Comparison of ENCODE assay signal across 11 cellular contexts in genomic region chr15:24880663-24881062, GRCh38.
"Had no signal": no experiment of that assay in that cellular context is flagged by ENCODE, and none has a peak within 500 bp of the region (broad histone marks: within the 10 kb centered on the region; RNA-seq: fewer than 3 reads in every experiment).

No MANE protein-coding gene starts in this region.

- H3K4me1 ChIP-seq: HAP-1 had no signal

- FAIRE-seq: H1, H54 had no signal

- H3K4me3 ChIP-seq: GM23248, GM23338, HAP-1 had no signal

- H3K36me3 ChIP-seq: HAP-1 had no signal

- ATAC-seq: GM23338, HCT116 had no signal

- DNase-seq: GM23248, GOT3, H7, H9, HCEC 1CT, HFFc6 had no signal

- H2AFZ ChIP-seq: GM23248, GM23338 had no signal

- H3K4me3 Mint-ChIP-seq: GM23338, H9 had no signal

- H3K27ac Mint-ChIP-seq: HFFc6 had no signal

- H3K9ac ChIP-seq: GM23248 had no signal

- H3K27ac ChIP-seq: GM23248 had no signal
